Comparison of ENCODE assay signal across 8 cellular contexts in the genomic region with DNA sequence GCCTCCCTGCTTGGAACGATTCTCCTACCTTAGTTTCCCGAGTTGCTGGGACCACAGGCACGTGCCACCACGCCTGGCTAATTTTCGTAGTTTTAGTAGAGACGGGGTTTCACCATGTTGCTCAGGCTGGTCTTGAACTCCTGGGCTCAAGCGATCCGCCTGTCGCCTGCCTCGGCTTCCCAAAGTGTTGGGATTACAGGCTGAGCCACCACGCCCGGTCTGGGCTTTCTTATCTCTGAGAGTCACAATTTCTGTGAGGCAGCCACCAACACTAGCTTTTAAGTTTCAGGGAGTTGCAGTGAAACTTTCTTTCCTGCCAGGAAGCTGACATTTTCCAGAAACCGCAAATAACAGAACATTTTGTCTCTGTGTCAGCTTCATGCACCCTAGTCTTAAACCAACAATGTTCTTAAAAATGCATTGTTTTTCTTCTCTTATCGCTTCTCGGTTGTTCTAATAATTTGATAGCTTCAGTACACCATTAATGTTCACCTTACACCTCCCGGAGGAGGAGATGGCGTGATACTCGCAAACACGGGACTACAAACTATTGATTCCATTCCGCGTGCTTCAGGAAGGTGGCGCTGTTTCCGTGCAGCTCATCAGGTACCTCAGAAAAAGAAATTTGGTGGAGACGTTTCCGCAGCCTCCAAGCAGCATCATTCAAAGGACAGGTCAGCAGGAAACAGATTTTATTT. TPM values are rescaled to one million over a fixed set of nuclear protein-coding genes. Genes with fewer than 3 reads are reported as not detected.
DNase-seq lines count a peak whose midpoint lies in the region; ATAC-seq and TF ChIP-seq lines count a peak whose summit lies in the region.

No MANE protein-coding gene starts in this region.

- no peaks in the 10 kb centered on the region for H3K9me3 Mint-ChIP-seq in CD8-positive, alpha-beta memory T cell

- peaks cover 7% of the 10 kb centered on the region for H3K4me1 ChIP-seq in CD8-positive, alpha-beta memory T cell (ENCODE audit: insufficient read depth, low read length)
- H3K4me1 ChIP-seq in HCT116 (ENCODE audit: control insufficient read depth in 1 of 2, insufficient read depth in 2 of 2, low read length in 2 of 2) = peaks cover 6 to 10% of the 10 kb centered on the region in 2 experiments; a peak in 3 of 4 replicates

- TF ChIP-seq POLR2A in HCT116 (IDR thresholded peaks at IDR 0.05; ENCODE audit: borderline replicate concordance, extremely low read depth, insufficient read depth, insufficient read length) = no peak

- no peak overlapping the region for H3K27ac ChIP-seq in CD8-positive, alpha-beta memory T cell (ENCODE audit: low read depth, low read length)
- no peak overlapping the region for H3K27ac ChIP-seq in HCT116 (ENCODE audit: low read depth, low read length)

- H3K36me3 Mint-ChIP-seq in CD8-positive, alpha-beta memory T cell = peaks cover 0 to 1% (median 0%) of the 10 kb centered on the region in 3 donors

- no peaks in the 10 kb centered on the region for H3K9me2 ChIP-seq in HCT116 (ENCODE audit: insufficient read depth)

- no TSS peak for BruUV-seq in HCT116 (replicated peaks; lab: Mats Ljungman, UMichigan)

- peaks cover 4% of the 10 kb centered on the region for H3K27me3 ChIP-seq in CD8-positive, alpha-beta memory T cell (ENCODE audit: insufficient read depth, low read length, poor library complexity, severe bottlenecking)
- H3K27me3 ChIP-seq in HCT116 (ENCODE audit: insufficient read depth, low read length) = no peaks in the 10 kb centered on the region

- no peak overlapping the region for H3K4me3 ChIP-seq in CD8-positive, alpha-beta memory T cell (ENCODE audit: low read length)
- no peak overlapping the region for H3K4me3 ChIP-seq in HCT116 (replicated peaks in 1 of 2; ENCODE audit: low read depth in 1 of 2, low read length in 2 of 2)

- H3K4me2 ChIP-seq in HCT116 (ENCODE audit: low read length) = peak overlapping the region; percentile 58

- peak; percentile 73 to 95 (median 91); a peak in 5 of 6 replicates for TF ChIP-seq CTCF in HCT116 (IDR thresholded peaks at IDR 0.05 in 2 of 3, conservative IDR thresholded peaks at IDR 0.05 in 1 of 3; ENCODE audit: borderline replicate concordance in 1 of 3, insufficient read depth in 1 of 3, low read depth in 2 of 3, low read length in 2 of 3)

- peak overlapping the region in 2 of 7 donors; percentile 0 to 11 for H3K4me3 Mint-ChIP-seq in CD8-positive, alpha-beta memory T cell

- peak overlapping the region; percentile 74 for H2AFZ ChIP-seq in HCT116 (ENCODE audit: low read depth, low read length, poor library complexity, severe bottlenecking)

- RAD21 ChIA-PET in HCT116 (lab: Charles Lee; ENCODE audit: low non-redundant PET in 1 of 2, low total read pairs in 2 of 2, uncharacterized antibody in 2 of 2, unreplicated experiment in 2 of 2) = interaction anchor here in 1 of 2 experiments (0.6 kb wide), 1 partner anchor 245 kb away, joined by 3 read pairs; no protein-coding TSS in a partner anchor

- peak overlapping the region in 4 of 8 donors; percentile 0 to 83 (median 16) for H3K27ac Mint-ChIP-seq in CD8-positive, alpha-beta memory T cell

- H3K4me1 Mint-ChIP-seq in CD8-positive, alpha-beta memory T cell = peaks cover 3 to 11% (median 9%) of the 10 kb centered on the region in 3 donors

- peak; percentile 53 to 80 (median 62) for DNase-seq in CD8-positive, alpha-beta memory T cell
- DNase-seq in HCT116 (ENCODE audit: low read depth, low spot score) (peak; percentile 74), NCI-H510A treated with DMSO at 0.1 percent for 48 hours (lab: John Stamatoyannopoulos, UW) (peak; percentile 88), dermis microvascular lymphatic vessel endothelial cell (ENCODE audit: low read depth in 2 of 2) (peak; percentile 58 to 68), medulla oblongata (ENCODE audit: extremely low spot score) (peak; percentile 79)
- peak; percentile 40 to 63 for DNase-seq in activated CD4-positive, alpha-beta T cell treated with anti-CD3 and anti-CD28 coated beads, Interleukin-2, amount 50 U/mL, for 24 hours (ENCODE audit: low read depth in 1 of 2, low spot score in 1 of 2)
- peak; percentile 41 for DNase-seq in stimulated activated CD8-positive, alpha-beta memory T cell treated with anti-CD3 and anti-CD28 coated beads, Interleukin-12 subunit alpha, Interleukin-12 subunit beta, amount 100 ng/mL, for 4 hours (ENCODE audit: low read depth)

- H4K20me1 ChIP-seq in HCT116 (ENCODE audit: insufficient read depth) = no peaks in the 10 kb centered on the region

- CTCF ChIA-PET in CD8-positive, alpha-beta memory T cell (lab: Charles Lee) = interaction anchor here (0.7 to 7.5 kb wide), 22 partner anchors 10 to 433 kb away, joined by 3 to 72 read pairs (median 5); partner anchors contain the start of gene USP22
- CTCF ChIA-PET in HCT116 (lab: Charles Lee) = interaction anchor here (0.6 to 2.3 kb wide), 18 partner anchors 9 to 542 kb away, joined by 3 to 16 read pairs (median 5); partner anchors contain the start of gene USP22

- H3K27me3 Mint-ChIP-seq in CD8-positive, alpha-beta memory T cell = peaks cover 0 to 4% of the 10 kb centered on the region in 2 donors

- no peaks in the 10 kb centered on the region for H3K79me2 ChIP-seq in HCT116 (ENCODE audit: insufficient read depth, low read length)

- no peaks in the 10 kb centered on the region for H3K9me3 ChIP-seq in CD8-positive, alpha-beta memory T cell (ENCODE audit: low read length)
- no peaks in the 10 kb centered on the region for H3K9me3 ChIP-seq in HCT116 (ENCODE audit: control insufficient read depth in 1 of 2, insufficient read depth in 1 of 2, low read depth in 1 of 2, low read length in 2 of 2)

- intact Hi-C loops in HCT116 (cut with micrococcal nuclease) = loop anchor here (5.0 kb wide), 1 partner anchor 77 kb away; the partner anchor contains the start of gene USP22

- peak; percentile 73 for TF ChIP-seq RAD21 in HCT116 (IDR thresholded peaks at IDR 0.05; ENCODE audit: low read depth)

- no peak overlapping the region for H3K9ac ChIP-seq in HCT116 (ENCODE audit: low read length)

- no peaks in the 10 kb centered on the region for H3K36me3 ChIP-seq in CD8-positive, alpha-beta memory T cell (ENCODE audit: insufficient read depth, low read length)
- no peaks in the 10 kb centered on the region for H3K36me3 ChIP-seq in HCT116 (ENCODE audit: control insufficient read depth in 1 of 2, insufficient read depth in 2 of 2, low read length in 2 of 2)

- ATAC-seq in HCT116 (peak; percentile 94), GM19324 (IDR thresholded peaks at IDR 0.05; ENCODE audit: low FRiP score, unreplicated experiment) (no peak)

- POLR2A ChIA-PET in CD8-positive, alpha-beta memory T cell (lab: Charles Lee) = interaction anchor here (0.6 kb wide), 1 partner anchor 331 kb away, joined by 3 read pairs; no protein-coding TSS in a partner anchor
- POLR2A ChIA-PET in HCT116 (lab: Charles Lee) = interaction anchor here (0.8 kb wide), 2 partner anchors 10 to 156 kb away, joined by 3 read pairs; no protein-coding TSS in a partner anchor

TF ChIP-seq in HCT116, 20 proteins besides CTCF, POLR2A, EP300 and RAD21:
- TF ChIP-seq ELF1 (IDR thresholded peaks at IDR 0.05; ENCODE audit: borderline replicate concordance, low read depth) (no peak), YY1 (IDR thresholded peaks at IDR 0.05; ENCODE audit: extremely low read depth, insufficient replicate concordance, low read depth, low read length) (peak; percentile 59)
TF ChIP-seq in HCT116: peak in this region for 1.

RNA-seq across cellular contexts. Expression of gene DHRS7B, which starts 7.4 kb away (rescaled TPM):
- total RNA-seq in CD8-positive, alpha-beta memory T cell = 10 to 100 TPM; 25.7 to 27.5 TPM
- 9.0 TPM for polyA plus RNA-seq in CD8-positive, alpha-beta memory T cell
- total RNA-seq in HCT116 (2021; ENCODE audit: unreplicated experiment) = 19.6 TPM
- polyA plus RNA-seq in HCT116 (2012) = 27.4 and 30.0 TPM in 2 replicates
- 14.4 and 17.2 TPM in 2 replicates for total RNA-seq in dermis microvascular lymphatic vessel endothelial cell
